8 cellular contexts compared by ENCODE assay signal in genomic region chr3:44476963-44477311, GRCh38. TPM values are rescaled to one million over a fixed set of nuclear protein-coding genes. Genes with fewer than 3 reads are reported as not detected.
DNase-seq lines count a peak whose midpoint lies in the region; ATAC-seq and TF ChIP-seq lines count a peak whose summit lies in the region.

No MANE protein-coding gene starts in this region.

- DNase-seq in T-helper 1 cell (no peak), kidney epithelial cell (ENCODE audit: low read depth) (no peak), superior temporal gyrus (ENCODE audit: extremely low spot score) (peak; percentile 49), mesenteric fat pad (ENCODE audit: low spot score) (no peak)

- H3K36me3 Mint-ChIP-seq in T-helper 1 cell treated with Interleukin-12 subunit alpha and Interleukin-12 subunit beta and Interleukin-4 antibody, amounts not matched to agents 30 μg/mL and 1 μg/mL, for 36 hours (ENCODE audit: low read depth), result peaks cover 2% of the 10 kb centered on the region
- peaks cover 2% of the 10 kb centered on the region for H3K36me3 Mint-ChIP-seq in activated naive CD8-positive, alpha-beta T cell

- no peaks in the 10 kb centered on the region for H3K27me3 ChIP-seq in kidney epithelial cell (ENCODE audit: control insufficient read depth, insufficient read depth, low read length)

- peaks cover 22% of the 10 kb centered on the region for H3K4me1 Mint-ChIP-seq in T-helper 1 cell treated with Interleukin-12 subunit alpha and Interleukin-12 subunit beta and Interleukin-4 antibody, amounts not matched to agents 30 μg/mL and 1 μg/mL, for 36 hours (ENCODE audit: low read depth)
- H3K4me1 Mint-ChIP-seq in activated naive CD8-positive, alpha-beta T cell (ENCODE audit: low read depth), result peaks cover 46% of the 10 kb centered on the region

- no peak for TF ChIP-seq CTCF in kidney epithelial cell (IDR thresholded peaks at IDR 0.05; ENCODE audit: insufficient read depth, low read length, poor library complexity, severe bottlenecking)

- peak overlapping the region; percentile 83 for H3K4me3 Mint-ChIP-seq in T-helper 1 cell treated with Interleukin-12 subunit alpha and Interleukin-12 subunit beta and Interleukin-4 antibody, amounts not matched to agents 30 μg/mL and 1 μg/mL, for 36 hours
- H3K4me3 Mint-ChIP-seq in activated naive CD8-positive, alpha-beta T cell, result peak overlapping the region; percentile 92

- H3K9me3 Mint-ChIP-seq in T-helper 1 cell treated with Interleukin-12 subunit alpha and Interleukin-12 subunit beta and Interleukin-4 antibody, amounts not matched to agents 30 μg/mL and 1 μg/mL, for 36 hours, result no peaks in the 10 kb centered on the region
- no peaks in the 10 kb centered on the region for H3K9me3 Mint-ChIP-seq in activated naive CD8-positive, alpha-beta T cell (ENCODE audit: low read depth)

- H3K36me3 ChIP-seq in kidney epithelial cell (ENCODE audit: control insufficient read depth, insufficient read depth, low read length), result no peaks in the 10 kb centered on the region

- H3K27me3 Mint-ChIP-seq in T-helper 1 cell treated with Interleukin-12 subunit alpha and Interleukin-12 subunit beta and Interleukin-4 antibody, amounts not matched to agents 30 μg/mL and 1 μg/mL, for 36 hours (ENCODE audit: low read depth), result no peaks in the 10 kb centered on the region
- H3K27me3 Mint-ChIP-seq in activated naive CD8-positive, alpha-beta T cell, result no peaks in the 10 kb centered on the region

- peak overlapping the region; percentile 67 for H3K4me3 ChIP-seq in kidney epithelial cell (ENCODE audit: low read depth, low read length)

- H3K27ac Mint-ChIP-seq in T-helper 1 cell treated with Interleukin-12 subunit alpha and Interleukin-12 subunit beta and Interleukin-4 antibody, amounts not matched to agents 30 μg/mL and 1 μg/mL, for 36 hours, result peak overlapping the region; percentile 80
- H3K27ac Mint-ChIP-seq in activated naive CD8-positive, alpha-beta T cell, result peak overlapping the region; percentile 59

- ATAC-seq in GM19463 (IDR thresholded peaks at IDR 0.05; ENCODE audit: unreplicated experiment), result no peak
- ATAC-seq in GM18520 (IDR thresholded peaks at IDR 0.05; ENCODE audit: unreplicated experiment), result no peak

RNA-seq across cellular contexts. Expression of gene ZNF445, which starts 0.5 kb away (rescaled TPM):
- total RNA-seq in kidney epithelial cell (5.8 and 6.3 TPM in 2 replicates), mesenteric fat pad (13.4 TPM)
